Comparison of ENCODE assay signal across 19 cellular contexts in the genomic region with DNA sequence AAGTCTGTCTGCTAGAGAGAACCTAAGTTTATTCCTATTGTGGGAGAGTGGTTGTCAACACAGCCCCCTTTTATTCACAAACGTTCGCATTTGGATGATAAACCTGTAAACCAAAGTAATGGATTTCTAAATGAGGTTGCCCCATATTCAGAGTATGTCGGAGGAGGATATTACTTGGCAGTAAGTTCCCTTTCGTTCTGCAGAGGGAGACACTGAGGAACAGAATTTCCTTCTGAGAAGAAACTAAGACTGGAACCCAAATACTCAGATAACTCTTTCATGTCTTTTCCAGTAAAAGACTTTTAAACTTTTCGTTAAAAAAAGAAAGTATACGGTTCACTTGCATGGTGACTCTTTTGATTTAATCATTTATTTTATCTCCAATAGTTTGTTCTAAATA.
DNase-seq lines count a peak whose midpoint lies in the region; ATAC-seq, FAIRE-seq and TF ChIP-seq lines count a peak whose summit lies in the region.
"Had no signal": no experiment of that assay in that cellular context is flagged by ENCODE, and none has a peak within 500 bp of the region (broad histone marks: within the 10 kb centered on the region; RNA-seq: fewer than 3 reads in every experiment).

No MANE protein-coding gene starts in this region.

- FAIRE-seq in H1 (lab: Jason Lieb, UNC) = peak; percentile 74
- FAIRE-seq: A204.1, GM12892 had no signal

- H3K9ac ChIP-seq in H1 (replicated peaks in 1 of 4; ENCODE audit: extremely low read depth in 1 of 4, low read depth in 3 of 4, low read length in 3 of 4) = no peak overlapping the region
- H3K9ac ChIP-seq: BLaER1 treated with 17β-estradiol and CSF1 and Interleukin-3, amounts not matched to agents 10 nM and 100 nM had no signal

- intact Hi-C loops in Right ventricle myocardium superior (cut with DNase I) = no loop called here

- H2AK5ac ChIP-seq in H1 (ENCODE audit: low read depth, low read length) = no peak overlapping the region

- H3K36me3 ChIP-seq in BE2C (no peaks in the 10 kb centered on the region), H1 (ENCODE audit: control insufficient read depth in 2 of 4, insufficient read depth in 4 of 4, low read length in 3 of 4) (no peaks in the 10 kb centered on the region)
- H3K36me3 ChIP-seq: BLaER1 treated with 17β-estradiol and CSF1 and Interleukin-3, amounts not matched to agents 10 nM and 100 nM; HAP-1 had no signal

- no peaks in the 10 kb centered on the region for H3K23me2 ChIP-seq in H1 (ENCODE audit: low read depth, low read length)

- no peak overlapping the region for H2BK15ac ChIP-seq in H1 (ENCODE audit: low read length)

- H3K4me3 ChIP-seq in BE2C (ENCODE audit: low read depth, low read length) (no peak overlapping the region), NB4 (ENCODE audit: low read depth, low read length) (no peak overlapping the region), H1 (ENCODE audit: extremely low read depth in 1 of 4, insufficient read depth in 2 of 4, low read depth in 3 of 4, low read length in 4 of 4) (peak overlapping the region in 1 of 4 experiments; percentile 26; a peak in 1 of 8 replicates)
- H3K4me3 ChIP-seq: BLaER1 treated with 17β-estradiol and CSF1 and Interleukin-3, amounts not matched to agents 10 nM and 100 nM; HAP-1 had no signal

- no peak overlapping the region for H3K18ac ChIP-seq in H1 (ENCODE audit: extremely low read depth, low read length)

- H4K8ac ChIP-seq in H1 (ENCODE audit: extremely low read depth, insufficient read depth, low read length) = no peak overlapping the region

- H3K14ac ChIP-seq in H1 (ENCODE audit: insufficient read length) = no peak overlapping the region

- CTCF ChIA-PET in H1 (lab: Charles Lee; ENCODE audit: partially characterized antibody) = interaction anchor here (1.3 to 2.3 kb wide), 3 partner anchors 21 to 332 kb away, joined by 3 to 6 read pairs (median 3); no protein-coding TSS in a partner anchor

- H3K4me2 ChIP-seq in H1 (ENCODE audit: insufficient read depth in 1 of 2, low read depth in 2 of 2, low read length in 2 of 2) = no peak overlapping the region; a peak in 1 of 4 replicates
- H3K4me2 ChIP-seq: BLaER1 treated with 17β-estradiol and CSF1 and Interleukin-3, amounts not matched to agents 10 nM and 100 nM had no signal

- no peak overlapping the region for H3K27ac Mint-ChIP-seq in neural crest cell (ENCODE audit: unreplicated experiment)
- no peak overlapping the region for H3K27ac Mint-ChIP-seq in stimulated activated memory B cell treated with anti-CD40 and anti-IgM and Interleukin-4, amounts not matched to agents 10 μg/mL and 1 μg/mL and 100 μg/mL, for 72 hours
- no peak overlapping the region for H3K27ac Mint-ChIP-seq in activated naive CD4-positive, alpha-beta T cell treated with anti-CD3 and anti-CD28 coated beads, Interleukin-2, amount 50 U/mL, for 72 hours
- H3K27ac Mint-ChIP-seq: CD8-positive, alpha-beta T cell had no signal

- H4K91ac ChIP-seq in H1 (replicated peaks; ENCODE audit: insufficient read length, low read length) = no peak overlapping the region

- TF ChIP-seq CTCF in BE2C (IDR thresholded peaks at IDR 0.05; ENCODE audit: low read depth, low read length) (peak; percentile 9; the same call in 1 of the 2 replicates), NB4 (IDR thresholded peaks at IDR 0.05; ENCODE audit: low read depth, low read length) (peak; percentile 5), H1 (IDR thresholded peaks at IDR 0.05; ENCODE audit: control extremely low read depth in 1 of 3, insufficient read depth in 1 of 3, low read depth in 1 of 3, low read length in 3 of 3) (peak in 1 of 3 experiments; percentile 42; a peak in 2 of 4 replicates), neural crest cell (conservative IDR thresholded peaks at IDR 0.05) (peak; percentile 41)

- H2BK20ac ChIP-seq in H1 (ENCODE audit: low read length) = no peak overlapping the region

- H3K4me1 ChIP-seq in BE2C = no peaks in the 10 kb centered on the region
- H3K4me1 ChIP-seq in H1 (replicated peaks in 1 of 4; ENCODE audit: control insufficient read depth in 3 of 4, insufficient read depth in 4 of 4, low read length in 3 of 4) = peaks cover 0 to 41% (median 26%) of the 10 kb centered on the region in 4 experiments; a peak in 5 of 7 replicates

- peak overlapping the region; percentile 30; the same call in 1 of the 2 replicates for H2BK5ac ChIP-seq in H1 (ENCODE audit: low read depth, low read length)

- no peak overlapping the region for H3K4ac ChIP-seq in H1 (replicated peaks; ENCODE audit: insufficient read length, low read depth, low read length)

- no peak for TF ChIP-seq POLR2A in NB4 (IDR thresholded peaks at IDR 0.05; ENCODE audit: extremely low read depth, insufficient read length)
- TF ChIP-seq POLR2A in H1 (IDR thresholded peaks at IDR 0.05; ENCODE audit: control extremely low read depth in 1 of 2, low read depth in 2 of 2, low read length in 2 of 2) = no peak

- no peaks in the 10 kb centered on the region for H3K27me3 Mint-ChIP-seq in neural crest cell (ENCODE audit: low read depth)
- no peaks in the 10 kb centered on the region for H3K27me3 Mint-ChIP-seq in stimulated activated memory B cell treated with anti-CD40 and anti-IgM and Interleukin-4, amounts not matched to agents 10 μg/mL and 1 μg/mL and 100 μg/mL, for 72 hours

- H3K79me2 ChIP-seq in H1 (ENCODE audit: control insufficient read depth in 1 of 2, insufficient read depth in 2 of 2, low read length in 2 of 2) = no peaks in the 10 kb centered on the region

- no peak overlapping the region for H3K56ac ChIP-seq in H1 (replicated peaks; ENCODE audit: insufficient read length, low read depth, low read length)

- H3K36me3 Mint-ChIP-seq in neural crest cell (ENCODE audit: low read depth) = no peaks in the 10 kb centered on the region
- no peaks in the 10 kb centered on the region for H3K36me3 Mint-ChIP-seq in stimulated activated memory B cell treated with anti-CD40 and anti-IgM and Interleukin-4, amounts not matched to agents 10 μg/mL and 1 μg/mL and 100 μg/mL, for 72 hours
- no peaks in the 10 kb centered on the region for H3K36me3 Mint-ChIP-seq in activated naive CD4-positive, alpha-beta T cell treated with anti-CD3 and anti-CD28 coated beads, Interleukin-2, amount 50 U/mL, for 72 hours
- H3K36me3 Mint-ChIP-seq: CD8-positive, alpha-beta T cell had no signal

- H4K5ac ChIP-seq in H1 (ENCODE audit: insufficient read length, low read depth, low read length) = peak overlapping the region; percentile 67

- H4K20me1 ChIP-seq in H1 (replicated peaks in 1 of 2; ENCODE audit: control insufficient read depth in 1 of 2, insufficient read depth in 2 of 2, low read length in 2 of 2) = no peaks in the 10 kb centered on the region
- H4K20me1 ChIP-seq: BLaER1 treated with 17β-estradiol and CSF1 and Interleukin-3, amounts not matched to agents 10 nM and 100 nM had no signal

- peaks cover 57% of the 10 kb centered on the region for H3K4me1 Mint-ChIP-seq in neural crest cell
- no peaks in the 10 kb centered on the region for H3K4me1 Mint-ChIP-seq in stimulated activated memory B cell treated with anti-CD40 and anti-IgM and Interleukin-4, amounts not matched to agents 10 μg/mL and 1 μg/mL and 100 μg/mL, for 72 hours

- 45% methylated on average over 6 of the region's 6 CpGs; no CpG with 5 or more reads in 1 of the 2 experiments for WGBS in H1 (ENCODE audit: extremely low coverage in 1 of 2, insufficient coverage in 1 of 2, insufficient read length in 1 of 2, insufficient replicate concordance in 2 of 2, low coverage in 1 of 2, low lambda C conversion rate in 2 of 2, missing lambda C conversion rate in 1 of 2), 2 experiments

- TF ChIP-seq EP300 in H1 (IDR thresholded peaks at IDR 0.05; ENCODE audit: borderline replicate concordance in 1 of 2, low read depth in 2 of 2, low read length in 2 of 2) = no peak

- DNase-seq in BE2C (no peak), NB4 (ENCODE audit: low read depth) (no peak), H1 (ENCODE audit: low read depth in 1 of 2, low spot score in 2 of 2) (no peak), neural crest cell (ENCODE audit: low read depth, low spot score) (no peak), Right ventricle myocardium superior (no peak)
- no peak for DNase-seq in activated naive CD4-positive, alpha-beta T cell treated with anti-CD3 and anti-CD28 coated beads, Interleukin-2, amount 50 U/mL, for 72 hours (ENCODE audit: low spot score in 2 of 2)
- DNase-seq: Calu3; CD8-positive, alpha-beta T cell; MM.1S; NCI-H1092 treated with DMSO at 0.1 percent for 48 hours; NCI-H146; NCI-H2081 treated with DMSO at 0.1 percent for 48 hours; OCI-M1; SIG-M5 had no signal

- H3K27ac ChIP-seq in H1 (ENCODE audit: low read depth, low read length) = no peak overlapping the region
- H3K27ac ChIP-seq: BLaER1 treated with 17β-estradiol and CSF1 and Interleukin-3, amounts not matched to agents 10 nM and 100 nM had no signal

- H3K9me3 Mint-ChIP-seq in neural crest cell = no peaks in the 10 kb centered on the region
- no peaks in the 10 kb centered on the region for H3K9me3 Mint-ChIP-seq in stimulated activated memory B cell treated with anti-CD40 and anti-IgM and Interleukin-4, amounts not matched to agents 10 μg/mL and 1 μg/mL and 100 μg/mL, for 72 hours
- peaks cover 0 to 6% of the 10 kb centered on the region in 2 donors for H3K9me3 Mint-ChIP-seq in activated naive CD4-positive, alpha-beta T cell treated with anti-CD3 and anti-CD28 coated beads, Interleukin-2, amount 50 U/mL, for 72 hours

- H3K27me3 ChIP-seq in BE2C (no peaks in the 10 kb centered on the region), H1 (replicated peaks in 1 of 4; ENCODE audit: control insufficient read depth in 3 of 4, extremely low read depth in 1 of 4, insufficient read depth in 3 of 4, low read length in 3 of 4) (no peaks in the 10 kb centered on the region)
- H3K27me3 ChIP-seq: BLaER1 treated with 17β-estradiol and CSF1 and Interleukin-3, amounts not matched to agents 10 nM and 100 nM had no signal

- peak overlapping the region; percentile 71 for H2BK120ac ChIP-seq in H1 (replicated peaks; ENCODE audit: low read depth, low read length)

- H2AFZ ChIP-seq in H1 (ENCODE audit: low read length) = no peak overlapping the region

- H2BK12ac ChIP-seq in H1 (ENCODE audit: low read depth, low read length) = no peak overlapping the region

- no peak overlapping the region for H3K23ac ChIP-seq in H1 (ENCODE audit: insufficient read length)

- POLR2A ChIA-PET in H1 (lab: Charles Lee; ENCODE audit: partially characterized antibody) = no interaction called here

- no peaks in the 10 kb centered on the region for H3K9me3 ChIP-seq in BE2C
- H3K9me3 ChIP-seq in H1 (ENCODE audit: insufficient read depth in 2 of 2, low read depth in 1 of 2, low read length in 1 of 2) = no peaks in the 10 kb centered on the region
- H3K9me3 ChIP-seq: HAP-1 had no signal

- no peak overlapping the region for H3K4me3 Mint-ChIP-seq in neural crest cell
- H3K4me3 Mint-ChIP-seq in stimulated activated memory B cell treated with anti-CD40 and anti-IgM and Interleukin-4, amounts not matched to agents 10 μg/mL and 1 μg/mL and 100 μg/mL, for 72 hours = no peak overlapping the region
- H3K4me3 Mint-ChIP-seq: CD8-positive, alpha-beta T cell had no signal

- ATAC-seq in stimulated activated memory B cell treated with anti-CD40 and anti-IgM and Interleukin-4, amounts not matched to agents 10 μg/mL and 1 μg/mL and 100 μg/mL, for 72 hours = no peak
- no peak for ATAC-seq in Right ventricle myocardium superior (ENCODE audit: poor library complexity)
- ATAC-seq in activated naive CD4-positive, alpha-beta T cell treated with anti-CD3 and anti-CD28 coated beads, Interleukin-2, amount 50 U/mL, for 72 hours = no peak
- ATAC-seq: CD8-positive, alpha-beta T cell had no signal

- no peaks in the 10 kb centered on the region for H3K79me1 ChIP-seq in H1 (ENCODE audit: low read depth, low read length)

- TF ChIP-seq RAD21 in H1 (IDR thresholded peaks at IDR 0.05 in 1 of 2, conservative IDR thresholded peaks at IDR 0.05 in 1 of 2; ENCODE audit: low read depth in 2 of 2, low read length in 2 of 2) = peak; percentile 27 to 51; a peak in 3 of 4 replicates
